Comparison of ENCODE assay signal across 10 cellular contexts in the genomic region with DNA sequence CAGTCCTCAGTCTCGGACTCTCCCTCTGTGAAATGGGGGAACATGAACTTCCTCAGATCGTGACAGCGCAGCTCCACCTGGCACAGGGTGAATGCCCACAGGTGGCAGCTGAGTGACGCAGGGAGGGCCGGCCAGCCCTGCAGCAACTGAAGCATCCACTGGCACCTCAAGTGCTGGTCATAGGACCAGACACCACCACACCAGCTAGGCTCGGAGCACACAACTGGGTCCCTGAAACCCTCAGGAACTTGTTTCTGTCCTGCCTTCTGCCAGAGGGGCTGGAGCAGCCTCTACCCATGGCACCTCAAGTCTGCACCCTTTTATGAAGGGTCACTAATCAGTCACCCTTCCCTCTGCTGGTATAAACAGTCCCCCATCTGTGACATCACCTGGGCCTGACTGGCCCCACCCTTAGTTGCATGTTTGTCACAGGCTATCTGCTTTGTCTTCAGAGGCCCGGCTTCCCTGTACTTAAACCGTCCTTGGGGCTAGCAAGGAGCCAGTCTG. TPM values are rescaled to one million over a fixed set of nuclear protein-coding genes. Genes with fewer than 3 reads are reported as not detected.
DNase-seq lines count a peak whose midpoint lies in the region; ATAC-seq, FAIRE-seq and TF ChIP-seq lines count a peak whose summit lies in the region.
"Had no signal": no experiment of that assay in that cellular context is flagged by ENCODE, and none has a peak within 500 bp of the region (broad histone marks: within the 10 kb centered on the region; RNA-seq: fewer than 3 reads in every experiment).

No MANE protein-coding gene starts in this region.

- H3K9me3 ChIP-seq in heart left ventricle (no peaks in the 10 kb centered on the region), MM.1S (replicated peaks; ENCODE audit: insufficient read depth, low read length) (no peaks in the 10 kb centered on the region), esophagus (ENCODE audit: control insufficient read depth in 2 of 2, insufficient read depth in 1 of 2, low read depth in 1 of 2, low read length in 1 of 2) (no peaks in the 10 kb centered on the region), transverse colon (no peaks in the 10 kb centered on the region)

- no peak for TF ChIP-seq POLR2A in heart left ventricle (IDR thresholded peaks at IDR 0.05)
- peak; percentile 16 for TF ChIP-seq POLR2A in transverse colon (IDR thresholded peaks at IDR 0.05)
- TF ChIP-seq POLR2A in H54 (IDR thresholded peaks at IDR 0.05; ENCODE audit: low read depth, low read length) = no peak

- H3K79me2 ChIP-seq in MM.1S (ENCODE audit: low read length) = no peaks in the 10 kb centered on the region

- FAIRE-seq in H54 (lab: Jason Lieb, UNC) = no peak
- FAIRE-seq: endothelial cell of umbilical vein had no signal

- DNase-seq in heart left ventricle (no peak), left ventricle myocardium superior (no peak), MM.1S (peak; percentile 83), transverse colon (peak; percentile 62), H54 (ENCODE audit: insufficient read length, low spot score) (no peak), DMS79 treated with DMSO at 0.1 percent for 48 hours (lab: John Stamatoyannopoulos, UW) (no peak), NCI-H2029 treated with DMSO at 0.1 percent for 48 hours (lab: John Stamatoyannopoulos, UW) (no peak)
- DNase-seq: NCI-H1092 had no signal

- TF ChIP-seq CTCF in heart left ventricle (IDR thresholded peaks at IDR 0.05) (no peak), MM.1S (IDR thresholded peaks at IDR 0.05; ENCODE audit: low read length) (no peak), transverse colon (IDR thresholded peaks at IDR 0.05) (no peak)

- H3K36me3 ChIP-seq in heart left ventricle (peaks cover 0 to 44% (median 21%) of the 10 kb centered on the region in 9 donors), MM.1S (replicated peaks; ENCODE audit: insufficient read depth, low read length) (0 out of 2 replicates have a peak, but pooled peaks cover 5% of the 10 kb centered on the region), esophagus (ENCODE audit: control insufficient read depth in 2 of 2, insufficient read depth in 2 of 2, low read length in 1 of 2) (peaks cover 0 to 12% of the 10 kb centered on the region in 2 donors), transverse colon (no peaks in the 10 kb centered on the region)

- H3K9me2 ChIP-seq in MM.1S (replicated peaks; ENCODE audit: insufficient read depth, low read length) = no peaks in the 10 kb centered on the region

- ATAC-seq in heart left ventricle (no peak), left ventricle myocardium superior (no peak)

- H3K4me2 ChIP-seq in MM.1S (ENCODE audit: low read depth, low read length) = peak overlapping the region; percentile 83

- no peak for TF ChIP-seq EP300 in transverse colon (IDR thresholded peaks at IDR 0.05; ENCODE audit: low read depth)

- H3F3A ChIP-seq in MM.1S (ENCODE audit: insufficient read depth, low read length) = peaks cover 22% of the 10 kb centered on the region

- peaks cover 33 to 100% (median 89%) of the 10 kb centered on the region in 12 donors for H3K4me1 ChIP-seq in heart left ventricle
- peaks cover 55% of the 10 kb centered on the region for H3K4me1 ChIP-seq in MM.1S (ENCODE audit: low read length)
- peaks cover 23 to 50% of the 10 kb centered on the region in 2 donors for H3K4me1 ChIP-seq in esophagus (ENCODE audit: control insufficient read depth in 2 of 2, insufficient read depth in 2 of 2, low read length in 1 of 2)
- H3K4me1 ChIP-seq in transverse colon = peaks cover 54 to 92% (median 69%) of the 10 kb centered on the region in 4 donors

- in situ Hi-C loops in transverse colon (cut with MboI; ENCODE audit: low pct_ligation_motif_present in 1 of 4, low pct_unique_long_range_greater_than_20kb in 1 of 4, low sequenced_read_pairs in 3 of 4) = no loop called here

- 74 to 94% (median 83%) methylated on average over 5 to 8 of the region's 8 CpGs for WGBS in heart left ventricle, 4 donors
- WGBS in esophagus, 2 donors = 75 to 76% methylated on average over 8 of the region's 8 CpGs
- WGBS in transverse colon (ENCODE audit: low coverage in 1 of 2), 2 donors = 85% methylated on average over 8 of the region's 8 CpGs; no CpG with 5 or more reads in 1 of the 2 donors

- H3K27ac ChIP-seq in heart left ventricle = peak overlapping the region in 10 of 12 donors; percentile 82 to 93 (median 89)
- H3K27ac ChIP-seq in MM.1S (ENCODE audit: low read length) = peak overlapping the region; percentile 97
- H3K27ac ChIP-seq in esophagus (ENCODE audit: low read depth in 2 of 2, low read length in 1 of 2) = peak overlapping the region; percentile 57 to 62
- peak overlapping the region; percentile 66 to 96 (median 94) for H3K27ac ChIP-seq in transverse colon

- H4K20me1 ChIP-seq in MM.1S (ENCODE audit: insufficient read depth, low read length) = no peaks in the 10 kb centered on the region

- H2AFZ ChIP-seq in MM.1S (ENCODE audit: low read length) = no peak overlapping the region

- peak overlapping the region; percentile 80 for H3K9ac ChIP-seq in MM.1S (ENCODE audit: low read length)

- intact Hi-C loops in heart left ventricle (cut with DNase I) = loop anchor here in 1 of 10 donors (10.0 kb wide), 1 partner anchor 263 kb away; a partner anchor contains a TSS
- intact Hi-C loops in left ventricle myocardium superior (cut with micrococcal nuclease) = no loop called here
- intact Hi-C loops in transverse colon (cut with DNase I; ENCODE audit: low total_unique reads) = no loop called here

- no peaks in the 10 kb centered on the region for H3K27me3 ChIP-seq in heart left ventricle
- no peaks in the 10 kb centered on the region for H3K27me3 ChIP-seq in MM.1S (replicated peaks; ENCODE audit: insufficient read depth, low read length)
- H3K27me3 ChIP-seq in esophagus (ENCODE audit: control insufficient read depth in 1 of 2, insufficient read depth in 2 of 2, low read length in 2 of 2) = no peaks in the 10 kb centered on the region
- H3K27me3 ChIP-seq in transverse colon = no peaks in the 10 kb centered on the region

- no peak overlapping the region for H3K4me3 ChIP-seq in heart left ventricle
- H3K4me3 ChIP-seq in MM.1S (ENCODE audit: low read length) = peak overlapping the region; percentile 43; the same call in 1 of the 2 replicates
- no peak overlapping the region for H3K4me3 ChIP-seq in esophagus (ENCODE audit: low read depth in 1 of 2, low read length in 2 of 2)
- no peak overlapping the region for H3K4me3 ChIP-seq in transverse colon

RNA-seq across cellular contexts. Expression of a gene that starts 7.4 kb away (rescaled TPM):
- total RNA-seq in heart left ventricle (under 1 TPM in 8 of 9 donors, not detected in 1; 0.12 to 0.50 (median 0.26) TPM), left ventricle myocardium superior (0.40 TPM), transverse colon (10 to 100 TPM; 32.6 to 82.3 (median 46.9) TPM)
- polyA plus RNA-seq in heart left ventricle (under 1 TPM; 0.12 to 0.15 TPM), esophagus (10 to 100 TPM; 17.5 to 30.7 TPM)

RNA-seq across cellular contexts. Expression of a gene that starts 26.5 kb away (rescaled TPM):
- total RNA-seq in heart left ventricle (100 to 1,000 TPM in 1 of 9 donors, 10 to 100 TPM in 8; 38.2 to 102 (median 58.2) TPM), left ventricle myocardium superior (52.5 TPM), transverse colon (100 to 1,000 TPM in 2 of 4 donors, 10 to 100 TPM in 2; 67.9 to 202 (median 116) TPM)
- polyA plus RNA-seq in heart left ventricle (10 to 100 TPM; 27.9 to 50.4 TPM), esophagus (10 to 100 TPM; 16.1 to 28.7 TPM)

RNA-seq across cellular contexts. Expression of a gene that starts 41.5 kb away (rescaled TPM):
- total RNA-seq in heart left ventricle (10 to 100 TPM in 4 of 9 donors, 1 to 10 TPM in 5; 6.6 to 15.0 (median 9.0) TPM), left ventricle myocardium superior (9.1 TPM), transverse colon (10 to 100 TPM; 19.5 to 30.3 (median 25.4) TPM)
- polyA plus RNA-seq in heart left ventricle (10 to 100 TPM in 1 of 2 donors, 1 to 10 TPM in 1; 7.2 to 15.2 TPM), esophagus (10 to 100 TPM; 15.4 to 19.0 TPM)

RNA-seq across cellular contexts. Expression of a gene that starts 48.9 kb away (rescaled TPM):
- total RNA-seq in heart left ventricle = 10 to 100 TPM in 3 of 9 donors, 1 to 10 TPM in 6; 7.0 to 27.5 (median 8.6) TPM
- 1 to 10 TPM; 7.8 to 9.5 TPM for polyA plus RNA-seq in heart left ventricle
- total RNA-seq in left ventricle myocardium superior = 8.6 TPM
- polyA plus RNA-seq in esophagus = 1 to 10 TPM; 4.7 to 7.5 TPM
- 100 to 1,000 TPM in 2 of 4 donors, 10 to 100 TPM in 2; 10.1 to 369 (median 90.9) TPM for total RNA-seq in transverse colon

Comparison
In these comparisons a context has a peak if more than half of its experiments do, and no peak if none do; other contexts are left out.
1. DNase-seq: peak in MM.1S (single experiment) and transverse colon (single experiment); none in heart left ventricle (0 of 5), left ventricle myocardium superior (single experiment), H54 (single experiment), DMS79 treated with DMSO at 0.1 percent for 48 hours (single experiment) and NCI-H2029 treated with DMSO at 0.1 percent for 48 hours (single experiment).
2. RNA of a gene that starts 7.4 kb away (total RNA-seq): 32.6 to 82.3 TPM in transverse colon; 0.40 TPM in left ventricle myocardium superior (single experiment) and 0.12 to 0.50 TPM in heart left ventricle; every median in the first group is over 10 times any median in the second.
3. Peak in every context shown above with its lines, with median percentiles within 50 percentile points of each other: H3K27ac ChIP-seq.